In genomic region chr7:131040467-131040932, GRCh38 we compare ENCODE assay signal across 8 cellular contexts.
DNase-seq lines count a peak whose midpoint lies in the region; ATAC-seq and TF ChIP-seq lines count a peak whose summit lies in the region.

No MANE protein-coding gene starts in this region.

- peak; percentile 83 for DNase-seq in DMS53 (lab: John Stamatoyannopoulos, UW)
- DNase-seq in HFFc6, result peak; percentile 63
- DNase-seq in NCI-H2196 treated with DMSO at 0.1 percent for 48 hours (lab: John Stamatoyannopoulos, UW; ENCODE audit: unreplicated experiment), result peak; percentile 24
- DNase-seq in WTC11 (ENCODE audit: low spot score), result peak; percentile 60
- DNase-seq in endothelial cell (ENCODE audit: low spot score), result peak; percentile 59
- peak in 1 of 2 donors; percentile 61 for DNase-seq in memory B cell (ENCODE audit: low spot score in 2 of 2)
- DNase-seq in suprapubic skin (ENCODE audit: low spot score in 2 of 2), result no peak

- peak; percentile 77 for ATAC-seq in WTC11
- peak; percentile 77 for ATAC-seq in memory B cell (ENCODE audit: low read depth)
- no peak for ATAC-seq in HG02678 (IDR thresholded peaks at IDR 0.05; ENCODE audit: unreplicated experiment)

- H3K27ac Mint-ChIP-seq in HFFc6, result peak overlapping the region; percentile 60
- H3K27ac Mint-ChIP-seq in WTC11, result peak overlapping the region; percentile 73
- no peak overlapping the region for H3K27ac Mint-ChIP-seq in endothelial cell (ENCODE audit: unreplicated experiment)
- H3K27ac Mint-ChIP-seq in memory B cell, result peak overlapping the region; percentile 56

- no peak for TF ChIP-seq POLR2A in suprapubic skin (IDR thresholded peaks at IDR 0.05)

- peaks cover 62% of the 10 kb centered on the region for H3K4me1 Mint-ChIP-seq in HFFc6 (ENCODE audit: low read depth)
- H3K4me1 Mint-ChIP-seq in WTC11, result peaks cover 25% of the 10 kb centered on the region
- H3K4me1 Mint-ChIP-seq in endothelial cell (ENCODE audit: unreplicated experiment), result peaks cover 2% of the 10 kb centered on the region
- peaks cover 32% of the 10 kb centered on the region for H3K4me1 Mint-ChIP-seq in memory B cell

- peaks cover 3% of the 10 kb centered on the region for H3K36me3 ChIP-seq in suprapubic skin

- TF ChIP-seq CTCF in HFFc6 (IDR thresholded peaks at IDR 0.05) (peak; percentile 96), WTC11 (IDR thresholded peaks at IDR 0.05) (peak; percentile 63), endothelial cell (IDR thresholded peaks at IDR 0.05; ENCODE audit: unreplicated experiment) (peak; percentile 90), suprapubic skin (IDR thresholded peaks at IDR 0.05) (peak; percentile 81 to 82)

- POLR2A ChIA-PET in WTC11 (lab: Charles Lee), result interaction anchor here (0.7 kb wide), 1 partner anchor 16 kb away, joined by 3 read pairs; no protein-coding TSS in a partner anchor

- CTCF ChIA-PET in WTC11 (lab: Charles Lee), result interaction anchor here (0.6 to 3.3 kb wide), 18 partner anchors 12 to 306 kb away, joined by 3 to 51 read pairs (median 4); no protein-coding TSS in a partner anchor

- 3% methylated on average over 6 of the region's 6 CpGs for WGBS in suprapubic skin

- no peak for TF ChIP-seq EP300 in suprapubic skin (IDR thresholded peaks at IDR 0.05)

- H3K27ac ChIP-seq in suprapubic skin, result peak overlapping the region; percentile 31

- H3K9me3 Mint-ChIP-seq in HFFc6 (no peaks in the 10 kb centered on the region), WTC11 (peaks cover 3% of the 10 kb centered on the region), endothelial cell (ENCODE audit: unreplicated experiment) (no peaks in the 10 kb centered on the region), memory B cell (peaks cover under 1% of the 10 kb centered on the region)

- H3K27me3 ChIP-seq in suprapubic skin, result no peaks in the 10 kb centered on the region

- H3K4me1 ChIP-seq in suprapubic skin, result peaks cover 33% of the 10 kb centered on the region

- peak overlapping the region; percentile 60 for H3K4me3 Mint-ChIP-seq in HFFc6
- no peak overlapping the region for H3K4me3 Mint-ChIP-seq in WTC11
- H3K4me3 Mint-ChIP-seq in endothelial cell (ENCODE audit: unreplicated experiment), result no peak overlapping the region
- peak overlapping the region; percentile 14 for H3K4me3 Mint-ChIP-seq in memory B cell

- H3K36me3 Mint-ChIP-seq in HFFc6 (ENCODE audit: low read depth), result peaks cover 17% of the 10 kb centered on the region
- peaks cover 3% of the 10 kb centered on the region for H3K36me3 Mint-ChIP-seq in WTC11
- no peaks in the 10 kb centered on the region for H3K36me3 Mint-ChIP-seq in endothelial cell (ENCODE audit: low read depth, unreplicated experiment)
- peaks cover 16% of the 10 kb centered on the region for H3K36me3 Mint-ChIP-seq in memory B cell

- H3K9me3 ChIP-seq in suprapubic skin, result no peaks in the 10 kb centered on the region

- H3K27me3 Mint-ChIP-seq in HFFc6 (ENCODE audit: insufficient read depth) (peaks cover 4% of the 10 kb centered on the region), WTC11 (ENCODE audit: low read depth) (no peaks in the 10 kb centered on the region), endothelial cell (ENCODE audit: unreplicated experiment) (no peaks in the 10 kb centered on the region), memory B cell (no peaks in the 10 kb centered on the region)

- H3K4me3 ChIP-seq in suprapubic skin, result no peak overlapping the region

TF ChIP-seq in WTC11, 78 proteins besides CTCF, POLR2A, EP300 and RAD21 (continues in another document):
- TF ChIP-seq E2F5 (CRISPR knock-in tag; IDR thresholded peaks at IDR 0.05) (no peak), TP53 (CRISPR knock-in tag; IDR thresholded peaks at IDR 0.05) (no peak), E2F1 (CRISPR knock-in tag; IDR thresholded peaks at IDR 0.05) (no peak), ETV6 (CRISPR knock-in tag; IDR thresholded peaks at IDR 0.05) (no peak), USF1 (CRISPR knock-in tag; IDR thresholded peaks at IDR 0.05) (no peak), JAZF1 (CRISPR knock-in tag; IDR thresholded peaks at IDR 0.05) (no peak), ZNF232 (CRISPR knock-in tag; IDR thresholded peaks at IDR 0.05) (no peak), STAT6 (CRISPR knock-in tag; conservative IDR thresholded peaks at IDR 0.05; ENCODE audit: low read depth) (no peak), TEAD4 (CRISPR knock-in tag; IDR thresholded peaks at IDR 0.05) (no peak), ZNF671 (CRISPR knock-in tag; IDR thresholded peaks at IDR 0.05) (no peak), AR (CRISPR knock-in tag; IDR thresholded peaks at IDR 0.05) (no peak), TCF7 (CRISPR knock-in tag; IDR thresholded peaks at IDR 0.05; ENCODE audit: low read depth) (no peak), NFATC4 (CRISPR knock-in tag; IDR thresholded peaks at IDR 0.05) (no peak), ZNF512 (CRISPR knock-in tag; IDR thresholded peaks at IDR 0.05; ENCODE audit: borderline replicate concordance) (no peak)

Comparison
In these comparisons a context has a peak if more than half of its experiments do, and no peak if none do; other contexts are left out.
1. DNase-seq: peak in DMS53 (single experiment), HFFc6 (single experiment), NCI-H2196 treated with DMSO at 0.1 percent for 48 hours (single experiment), WTC11 (single experiment) and endothelial cell (single experiment); none in suprapubic skin (0 of 2).
2. H3K4me3 Mint-ChIP-seq: peak in HFFc6 (single experiment) and memory B cell (single experiment); none in WTC11 (single experiment) and endothelial cell (single experiment).
3. Peak in every context shown above with its lines, with median percentiles within 50 percentile points of each other: CTCF ChIP-seq.